In the genomic region with DNA sequence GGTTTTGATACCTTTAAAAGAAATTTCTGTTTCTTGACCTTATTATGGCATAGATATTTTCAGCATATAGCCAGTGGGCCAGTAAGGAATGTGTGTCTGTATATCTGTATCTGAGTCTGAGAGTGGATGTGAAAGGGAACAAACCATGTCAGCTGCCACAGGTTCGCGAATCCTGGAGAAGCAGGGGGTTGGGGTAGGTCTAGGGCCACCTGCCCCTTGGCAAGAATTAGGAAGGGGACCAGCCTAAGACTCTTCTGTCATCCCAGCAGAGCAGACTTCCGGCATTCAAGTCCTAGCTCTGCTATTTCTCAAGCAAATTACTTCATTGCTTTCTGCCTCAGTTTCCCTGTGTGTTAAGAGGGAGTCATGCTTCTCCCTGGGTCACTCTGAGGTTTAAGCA, we compare ENCODE assay signal across 24 cellular contexts.
"Had no signal": no experiment of that assay in that cellular context is flagged by ENCODE, and none has a peak within 500 bp of the region (broad histone marks: within the 10 kb centered on the region; RNA-seq: fewer than 3 reads in every experiment).

No MANE protein-coding gene starts in this region.

- DNase-seq: stimulated activated CD4-positive, alpha-beta T cell treated with anti-CD3 and anti-CD28 coated beads, Interleukin-2, amount 100 ng/mL, for 48 hours; stimulated activated CD4-positive, alpha-beta T cell treated with anti-CD3 and anti-CD28 coated beads, Interleukin-4, amount 100 ng/mL, for 1 hour; stimulated activated CD4-positive, alpha-beta T cell treated with anti-CD3 and anti-CD28 coated beads, Interleukin-4, amount 100 ng/mL, for 24 hours; stimulated activated CD4-positive, alpha-beta T cell treated with anti-CD3 and anti-CD28 coated beads, Interleukin-4, amount 100 ng/mL, for 4 hours; stimulated activated CD8-positive, alpha-beta memory T cell treated with anti-CD3 and anti-CD28 coated beads, Interleukin-4, amount 100 ng/mL, for 48 hours; stimulated activated naive B cell treated with anti-CD40 and anti-IgM and Interleukin-4, amounts not matched to agents 10 μg/mL and 1 μg/mL and 100 μg/mL, for 72 hours; stimulated activated naive CD4-positive, alpha-beta T cell; stimulated activated naive CD4-positive, alpha-beta T cell treated with Interleukin-2 at 50 U/mL for 16 hours; stimulated activated naive CD8-positive, alpha-beta T cell treated with anti-CD3 and anti-CD28 coated beads, Interleukin-15, amount 100 ng/mL, for 72 hours; stimulated activated naive CD8-positive, alpha-beta T cell treated with anti-CD3 and anti-CD28 coated beads, Interleukin-15, Interleukin-2, amounts not matched to agents 100 U/mL and 50 U/mL, for 24 hours; stomach; substantia nigra; testis; thyroid gland; transverse colon; upper lobe of left lung; upper lobe of right lung; uterus had no signal

- H3K36me3 ChIP-seq: suprapubic skin, thoracic aorta, thyroid gland, transverse colon, upper lobe of right lung, uterus, vagina had no signal

- H3K27ac ChIP-seq: stomach, suprapubic skin, testis, thoracic aorta, thyroid gland, tibial artery, tibial nerve, transverse colon, upper lobe of left lung, upper lobe of right lung, uterus, vagina had no signal

- FAIRE-seq: urothelium cell line had no signal

- H3K4me3 ChIP-seq: stomach, suprapubic skin, testis, thoracic aorta, thyroid gland, tibial artery, tibial nerve, transverse colon, upper lobe of left lung, upper lobe of right lung, uterus, vagina had no signal

- H3K4me1 ChIP-seq: stomach, suprapubic skin, testis, thyroid gland, tibial nerve, transverse colon, upper lobe of right lung, vagina had no signal

- H3K9me3 ChIP-seq: stomach, suprapubic skin, testis, thoracic aorta, thyroid gland, tibial artery, tibial nerve, transverse colon, upper lobe of left lung, upper lobe of right lung, uterus, vagina had no signal

- H3K27me3 ChIP-seq: stomach, suprapubic skin, testis, thyroid gland, tibial artery, tibial nerve, transverse colon, upper lobe of left lung, upper lobe of right lung, uterus, vagina had no signal
